Comparison of ENCODE assay signal across 19 cellular contexts in genomic region chr7:4203786-4204185, GRCh38.
DNase-seq lines count a peak whose midpoint lies in the region; ATAC-seq and TF ChIP-seq lines count a peak whose summit lies in the region.
"Had no signal": no experiment of that assay in that cellular context is flagged by ENCODE, and none has a peak within 500 bp of the region (broad histone marks: within the 10 kb centered on the region; RNA-seq: fewer than 3 reads in every experiment).

No MANE protein-coding gene starts in this region.

- H3K9me3 Mint-ChIP-seq in stimulated activated naive CD8-positive, alpha-beta T cell treated with anti-CD3 and anti-CD28 coated beads, Interleukin-15, Interleukin-2, amounts not matched to agents 100 ng/mL and 50 ng/mL, for 24 hours: no peaks in the 10 kb centered on the region
- H3K9me3 Mint-ChIP-seq in stimulated activated naive CD8-positive, alpha-beta T cell treated with anti-CD3 and anti-CD28 coated beads, Interleukin-15, amount 100 ng/mL, for 72 hours: no peaks in the 10 kb centered on the region
- no peaks in the 10 kb centered on the region for H3K9me3 Mint-ChIP-seq in mesothelial cell of epicardium

- no peaks in the 10 kb centered on the region for H3K36me3 ChIP-seq in MG63

- no peak for TF ChIP-seq CTCF in mesothelial cell of epicardium (IDR thresholded peaks at IDR 0.05; ENCODE audit: unreplicated experiment)

- H3K27me3 ChIP-seq in MG63: no peaks in the 10 kb centered on the region

- ATAC-seq in stimulated activated naive CD8-positive, alpha-beta T cell treated with anti-CD3 and anti-CD28 coated beads, Interleukin-15, amount 100 ng/mL, for 72 hours: no peak
- ATAC-seq in GM18870 (IDR thresholded peaks at IDR 0.05; ENCODE audit: unreplicated experiment): no peak
- no peak for ATAC-seq in GM19452 (IDR thresholded peaks at IDR 0.05; ENCODE audit: unreplicated experiment)
- ATAC-seq: HCT116, PC-3 had no signal

- H3K4me1 Mint-ChIP-seq in stimulated activated naive CD8-positive, alpha-beta T cell treated with anti-CD3 and anti-CD28 coated beads, Interleukin-15, Interleukin-2, amounts not matched to agents 100 ng/mL and 50 ng/mL, for 24 hours (ENCODE audit: low read depth): peaks cover 11% of the 10 kb centered on the region
- no peaks in the 10 kb centered on the region for H3K4me1 Mint-ChIP-seq in stimulated activated naive CD8-positive, alpha-beta T cell treated with anti-CD3 and anti-CD28 coated beads, Interleukin-15, amount 100 ng/mL, for 72 hours
- H3K4me1 Mint-ChIP-seq in mesothelial cell of epicardium: peaks cover 19% of the 10 kb centered on the region

- DNase-seq in DMS 273 (lab: John Stamatoyannopoulos, UW; ENCODE audit: unreplicated experiment) (peak; percentile 68), DMS 273 treated with DMSO at 0.1 percent for 48 hours (lab: John Stamatoyannopoulos, UW) (no peak), mesothelial cell of epicardium (ENCODE audit: low spot score in 2 of 2, unreplicated experiment in 2 of 2) (no peak), MG63 (no peak)
- no peak for DNase-seq in stimulated activated naive CD8-positive, alpha-beta T cell treated with anti-CD3 and anti-CD28 coated beads, Interleukin-15, amount 100 ng/mL, for 72 hours
- DNase-seq: AML-193, GM23248, Kasumi-1, MM.1S, NCI-H1092, NCI-H1436 treated with DMSO at 0.1 percent for 48 hours, NCI-H510A, PC-3, RPMI8226, SIG-M5 had no signal

- no peaks in the 10 kb centered on the region for H3K36me3 Mint-ChIP-seq in stimulated activated naive CD8-positive, alpha-beta T cell treated with anti-CD3 and anti-CD28 coated beads, Interleukin-15, Interleukin-2, amounts not matched to agents 100 ng/mL and 50 ng/mL, for 24 hours (ENCODE audit: low read depth)
- no peaks in the 10 kb centered on the region for H3K36me3 Mint-ChIP-seq in mesothelial cell of epicardium

- no peaks in the 10 kb centered on the region for H3K9me3 ChIP-seq in MG63

- no peak overlapping the region for H3K4me3 ChIP-seq in MG63
- H3K4me3 ChIP-seq: GM23248 had no signal

- no peaks in the 10 kb centered on the region for H3K27me3 Mint-ChIP-seq in stimulated activated naive CD8-positive, alpha-beta T cell treated with anti-CD3 and anti-CD28 coated beads, Interleukin-15, Interleukin-2, amounts not matched to agents 100 ng/mL and 50 ng/mL, for 24 hours
- H3K27me3 Mint-ChIP-seq in stimulated activated naive CD8-positive, alpha-beta T cell treated with anti-CD3 and anti-CD28 coated beads, Interleukin-15, amount 100 ng/mL, for 72 hours: no peaks in the 10 kb centered on the region
- H3K27me3 Mint-ChIP-seq in mesothelial cell of epicardium (ENCODE audit: low read depth): no peaks in the 10 kb centered on the region

- H3K4me3 Mint-ChIP-seq in stimulated activated naive CD8-positive, alpha-beta T cell treated with anti-CD3 and anti-CD28 coated beads, Interleukin-15, Interleukin-2, amounts not matched to agents 100 ng/mL and 50 ng/mL, for 24 hours: peak overlapping the region; percentile 15
- no peak overlapping the region for H3K4me3 Mint-ChIP-seq in stimulated activated naive CD8-positive, alpha-beta T cell treated with anti-CD3 and anti-CD28 coated beads, Interleukin-15, amount 100 ng/mL, for 72 hours
- H3K4me3 Mint-ChIP-seq in mesothelial cell of epicardium: peak overlapping the region; percentile 20

- no peak overlapping the region for H3K27ac Mint-ChIP-seq in stimulated activated naive CD8-positive, alpha-beta T cell treated with anti-CD3 and anti-CD28 coated beads, Interleukin-15, Interleukin-2, amounts not matched to agents 100 ng/mL and 50 ng/mL, for 24 hours
- no peak overlapping the region for H3K27ac Mint-ChIP-seq in stimulated activated naive CD8-positive, alpha-beta T cell treated with anti-CD3 and anti-CD28 coated beads, Interleukin-15, amount 100 ng/mL, for 72 hours
- H3K27ac Mint-ChIP-seq in mesothelial cell of epicardium: peak overlapping the region; percentile 67

Comparison
In these comparisons a context has a peak if more than half of its experiments do, and no peak if none do; other contexts are left out.
1. H3K4me3 Mint-ChIP-seq: peak in stimulated activated naive CD8-positive, alpha-beta T cell treated with anti-CD3 and anti-CD28 coated beads, Interleukin-15, Interleukin-2, amounts not matched to agents 100 ng/mL and 50 ng/mL, for 24 hours (single experiment) and mesothelial cell of epicardium (single experiment); none in stimulated activated naive CD8-positive, alpha-beta T cell treated with anti-CD3 and anti-CD28 coated beads, Interleukin-15, amount 100 ng/mL, for 72 hours (0 of 2).